ENCODE assay signal across 8 cellular contexts in the genomic region with DNA sequence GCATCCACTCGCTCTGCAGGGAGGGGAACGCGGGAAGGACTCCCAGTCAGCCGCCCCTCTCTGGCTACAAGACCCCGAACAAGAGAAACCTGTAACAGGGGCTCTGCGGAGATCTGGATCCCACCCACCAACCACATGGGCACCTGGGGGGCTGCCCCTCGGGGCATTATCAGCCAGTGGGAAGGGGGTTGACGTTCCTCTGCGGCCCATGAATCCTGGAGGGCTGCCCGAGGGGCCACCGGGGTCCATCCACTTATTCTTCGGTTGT. TPM values are rescaled to one million over a fixed set of nuclear protein-coding genes. Genes with fewer than 3 reads are reported as not detected.
A peak's percentile ranks its signal among the peaks of the same experiment; 100 is the strongest.
DNase-seq lines count a peak whose midpoint lies in the region; ATAC-seq, FAIRE-seq and TF ChIP-seq lines count a peak whose summit lies in the region.

No MANE protein-coding gene starts in this region.

- no peak overlapping the region for H3K9ac ChIP-seq in Karpas-422 (ENCODE audit: low read length)

- peaks cover 74% of the 10 kb centered on the region for H3K4me1 ChIP-seq in Karpas-422 (ENCODE audit: low read length)

- H3K36me3 Mint-ChIP-seq in natural killer cell = peaks cover 7% of the 10 kb centered on the region

- H3K4me3 Mint-ChIP-seq in natural killer cell = peak overlapping the region; percentile 96

- no peak for ATAC-seq in natural killer cell

- intact Hi-C loops in dorsolateral prefrontal cortex (cut with DNase I) (loop anchor here in 1 of 2 donors (5.0 to 10.0 kb wide), 2 partner anchors 105 to 402 kb away; partner anchors contain the start of genes PLXDC1 and RPL23), natural killer cell (cut with micrococcal nuclease) (loop anchor here (5.0 to 10.0 kb wide), 4 partner anchors 45 to 402 kb away; partner anchors contain the start of genes MLLT6 and PLXDC1)

- H3K4me1 Mint-ChIP-seq in natural killer cell = peaks cover 54 to 59% of the 10 kb centered on the region in 2 donors

- H3K79me2 ChIP-seq in Karpas-422 (ENCODE audit: low read length) = peaks cover 24% of the 10 kb centered on the region

- H3K27me3 ChIP-seq in Karpas-422 (ENCODE audit: low read length) (no peaks in the 10 kb centered on the region), dorsolateral prefrontal cortex (no peaks in the 10 kb centered on the region)

- no peaks in the 10 kb centered on the region for H3K9me3 Mint-ChIP-seq in natural killer cell

- TF ChIP-seq CTCF in AG10803 (conservative IDR thresholded peaks at IDR 0.05; ENCODE audit: low read length) (no peak), dorsolateral prefrontal cortex (IDR thresholded peaks at IDR 0.05 in 54 of 56, conservative IDR thresholded peaks at IDR 0.05 in 2 of 56; ENCODE audit: low read depth in 1 of 56, partially characterized antibody in 56 of 56) (no peak), natural killer cell (IDR thresholded peaks at IDR 0.05) (no peak)

- H3K9me2 ChIP-seq in Karpas-422 (replicated peaks; ENCODE audit: insufficient read depth, low read length) = no peaks in the 10 kb centered on the region

- H3K27ac Mint-ChIP-seq in natural killer cell = no peak overlapping the region

- no peak overlapping the region for H2AFZ ChIP-seq in Karpas-422 (ENCODE audit: low read length)

- H3K27ac ChIP-seq in Karpas-422 (ENCODE audit: low read length) (no peak overlapping the region), dorsolateral prefrontal cortex (peak overlapping the region in 55 of 59 donors; percentile 45 to 96 (median 89))

- no peak for FAIRE-seq in H54 (lab: Jason Lieb, UNC)

- H3K4me2 ChIP-seq in Karpas-422 (ENCODE audit: low read depth, low read length, poor library complexity, severe bottlenecking) = peak overlapping the region; percentile 99

- H3K9me3 ChIP-seq in Karpas-422 (ENCODE audit: low read length) = no peaks in the 10 kb centered on the region

- no peaks in the 10 kb centered on the region; the same call in 1 of the 2 replicates for H4K20me1 ChIP-seq in Karpas-422 (ENCODE audit: insufficient read depth, low read depth, low read length)

- DNase-seq in AG10803 (ENCODE audit: low read depth) (no peak), Karpas-422 (no peak), dorsolateral prefrontal cortex (no peak), natural killer cell (no peak), activated gamma-delta T cell treated with Interleukin-2 at 50 U/mL for 16 hours (no peak), H54 (ENCODE audit: insufficient read length, low spot score) (no peak), NCI-H510A (lab: John Stamatoyannopoulos, UW) (no peak)
- no peak for DNase-seq in stimulated activated CD4-positive, alpha-beta T cell treated with anti-CD3 and anti-CD28 coated beads, Interleukin-1b, Interleukin-23, amount 100 ng/mL, for 48 hours

- peak overlapping the region; percentile 86 for H3K4me3 ChIP-seq in AG10803 (ENCODE audit: low read length)
- H3K4me3 ChIP-seq in Karpas-422 (ENCODE audit: low read length) = peak overlapping the region; percentile 72; the same call in 1 of the 2 replicates
- peak overlapping the region; percentile 47 to 100 (median 96) for H3K4me3 ChIP-seq in dorsolateral prefrontal cortex

- H3K27me3 Mint-ChIP-seq in natural killer cell (ENCODE audit: low read depth in 2 of 2) = peaks cover 39 to 43% of the 10 kb centered on the region in 2 donors

- H3K36me3 ChIP-seq in Karpas-422 (ENCODE audit: insufficient read depth, low read length) = peaks cover 8% of the 10 kb centered on the region; the same call in 1 of the 2 replicates

- no peak for TF ChIP-seq POLR2A in H54 (IDR thresholded peaks at IDR 0.05; ENCODE audit: low read depth, low read length)

RNA-seq across cellular contexts. Expression of gene PCGF2, which starts 1.8 kb away (rescaled TPM):
- 0.15 and 0.58 TPM in 2 replicates for total RNA-seq in Karpas-422 (2014; rRNA removed; shearing (Covaris generic); ENCODE audit: low replicate concordance)
- total RNA-seq in dorsolateral prefrontal cortex (10 to 100 TPM; 13.0 to 46.2 (median 27.2) TPM), natural killer cell (under 1 TPM in 1 of 3 donors, not detected in 2; 0.12 TPM)

RNA-seq across cellular contexts. Expression of gene PSMB3, which starts 2.6 kb away (rescaled TPM):
- 243 and 277 TPM in 2 replicates for total RNA-seq in Karpas-422 (2014; rRNA removed; shearing (Covaris generic); ENCODE audit: low replicate concordance)
- total RNA-seq in dorsolateral prefrontal cortex (100 to 1,000 TPM in 80 of 120 experiments, 10 to 100 TPM in 40; 55.5 to 145 (median 107) TPM), natural killer cell (100 to 1,000 TPM; 102 to 129 (median 118) TPM)

RNA-seq across cellular contexts. Expression of gene CISD3, which starts 19.8 kb away (rescaled TPM):
- 6.8 and 15.2 TPM in 2 replicates for total RNA-seq in Karpas-422 (2014; rRNA removed; shearing (Covaris generic); ENCODE audit: low replicate concordance)
- total RNA-seq in dorsolateral prefrontal cortex (10 to 100 TPM; 15.5 to 38.5 (median 25.9) TPM), natural killer cell (10 to 100 TPM; 32.6 to 37.4 (median 33.9) TPM)

RNA-seq across cellular contexts. Expression of gene MLLT6, which starts 44.9 kb away (rescaled TPM):
- 72.4 and 119 TPM in 2 replicates for total RNA-seq in Karpas-422 (2014; rRNA removed; shearing (Covaris generic); ENCODE audit: low replicate concordance)
- total RNA-seq in dorsolateral prefrontal cortex (100 to 1,000 TPM; 118 to 242 (median 168) TPM), natural killer cell (100 to 1,000 TPM; 478 to 578 (median 485) TPM)

RNA-seq across cellular contexts. Expression of gene PIP4K2B, which starts 49.4 kb away (rescaled TPM):
- total RNA-seq in Karpas-422 (2014; rRNA removed; shearing (Covaris generic); ENCODE audit: low replicate concordance) = 32.0 and 42.7 TPM in 2 replicates
- total RNA-seq in dorsolateral prefrontal cortex (100 to 1,000 TPM; 106 to 220 (median 167) TPM), natural killer cell (10 to 100 TPM; 26.8 to 36.8 (median 36.3) TPM)
